In the genomic region with DNA sequence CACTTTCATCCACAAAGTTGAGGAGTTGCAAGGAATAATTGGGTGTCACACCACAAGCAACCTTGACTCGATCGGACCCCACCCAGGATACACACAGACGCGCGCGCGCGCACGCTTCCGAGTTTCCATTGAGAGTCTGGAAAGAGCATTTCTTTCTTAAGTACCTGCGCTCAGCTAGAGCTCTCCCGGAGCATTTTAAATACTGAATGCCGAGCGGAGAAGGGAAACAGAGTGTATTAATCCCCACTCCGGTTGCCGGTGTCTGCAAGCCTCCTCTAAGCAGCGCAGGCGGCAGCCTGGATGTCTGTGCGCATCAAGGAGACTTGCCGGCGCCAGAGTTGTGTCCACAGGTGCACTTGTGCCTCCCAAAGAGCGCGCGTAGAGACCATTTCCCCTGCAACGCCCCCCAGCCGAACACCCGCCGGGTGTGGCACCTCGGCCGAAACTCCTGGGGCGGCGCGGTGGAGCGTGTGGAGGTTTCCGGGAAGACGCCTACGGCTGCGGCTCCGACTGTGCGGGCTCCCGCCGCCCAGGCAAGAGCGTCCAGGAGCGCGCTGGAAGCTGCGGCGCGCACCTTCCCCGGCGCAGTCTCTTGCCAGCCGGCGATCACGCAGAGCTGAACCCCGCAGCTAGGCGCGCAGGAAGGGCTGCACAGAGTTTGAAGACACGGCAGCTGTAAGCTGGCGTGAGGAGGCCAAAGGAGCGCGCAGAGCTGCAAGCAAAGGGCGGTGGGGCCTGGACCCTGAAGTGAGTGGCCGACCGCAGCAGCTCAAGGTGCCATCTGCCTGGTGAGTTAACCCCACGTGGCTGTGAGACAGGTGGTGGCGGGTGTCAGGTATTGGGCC, we compare ENCODE assay signal across 9 cellular contexts. TPM values are rescaled to one million over a fixed set of nuclear protein-coding genes. Genes with fewer than 3 reads are reported as not detected.
DNase-seq lines count a peak whose midpoint lies in the region; ATAC-seq and TF ChIP-seq lines count a peak whose summit lies in the region.
"Had no signal": no experiment of that assay in that cellular context is flagged by ENCODE, and none has a peak within 500 bp of the region (broad histone marks: within the 10 kb centered on the region; RNA-seq: fewer than 3 reads in every experiment).

No MANE protein-coding gene starts in this region.

- CTCF ChIA-PET in HEK293T (lab: Yijun Ruan, JAX): no interaction called here

- DNase-seq in HEK293T (ENCODE audit: extremely low spot score) (peak; percentile 51), NCI-H526 (lab: John Stamatoyannopoulos, UW) (peak; percentile 54 to 90), heart right ventricle (no peak), retina (peak; percentile 89), SKM-1 treated with dmso at 0.1 percent for 144 hours (lab: John Stamatoyannopoulos, UW; ENCODE audit: unreplicated experiment) (no peak)
- DNase-seq in effector memory CD8-positive, alpha-beta T cell: no peak
- DNase-seq: T-helper 17 cell had no signal

- H3K36me3 Mint-ChIP-seq in effector memory CD8-positive, alpha-beta T cell (ENCODE audit: insufficient read depth): no peaks in the 10 kb centered on the region

- peak in 4 of 8 donors; percentile 14 to 48 (median 20) for ATAC-seq in heart right ventricle
- no peak for ATAC-seq in GM21390 (IDR thresholded peaks at IDR 0.05; ENCODE audit: unreplicated experiment)
- ATAC-seq in GM21737 (IDR thresholded peaks at IDR 0.05; ENCODE audit: unreplicated experiment): no peak
- ATAC-seq in effector memory CD8-positive, alpha-beta T cell (replicated peaks): no peak
- ATAC-seq: T-helper 17 cell had no signal

- POLR2A ChIA-PET in HEK293T (lab: Yijun Ruan, JAX): no interaction called here

- no peak overlapping the region for H3K27ac Mint-ChIP-seq in effector memory CD8-positive, alpha-beta T cell
- H3K27ac Mint-ChIP-seq: T-helper 17 cell had no signal

- no peaks in the 10 kb centered on the region for H3K36me3 ChIP-seq in heart right ventricle

- H3K4me1 Mint-ChIP-seq in effector memory CD8-positive, alpha-beta T cell (ENCODE audit: low read depth in 2 of 2): no peaks in the 10 kb centered on the region
- H3K4me1 Mint-ChIP-seq: T-helper 17 cell had no signal

- peaks cover 3 to 50% (median 38%) of the 10 kb centered on the region in 9 donors for H3K4me1 ChIP-seq in heart right ventricle

- no peak overlapping the region for H3K4me3 Mint-ChIP-seq in effector memory CD8-positive, alpha-beta T cell
- H3K4me3 Mint-ChIP-seq: T-helper 17 cell had no signal

- H3K27ac ChIP-seq in heart right ventricle: no peak overlapping the region

- peak overlapping the region in 9 of 10 donors; percentile 18 to 40 (median 31) for H3K4me3 ChIP-seq in heart right ventricle

- intact Hi-C loops in heart right ventricle (cut with DNase I): no loop called here

- no peaks in the 10 kb centered on the region for H3K9me3 ChIP-seq in heart right ventricle

- peaks cover 64 to 100% (median 99%) of the 10 kb centered on the region in 7 donors for H3K27me3 ChIP-seq in heart right ventricle

- WGBS in heart right ventricle, 2 donors: 1 to 2% methylated on average over 65 of the region's 65 CpGs

- H3K27me3 Mint-ChIP-seq in effector memory CD8-positive, alpha-beta T cell: peaks cover 50 to 84% of the 10 kb centered on the region in 2 donors

- H3K9me3 Mint-ChIP-seq in effector memory CD8-positive, alpha-beta T cell: no peaks in the 10 kb centered on the region

- no peak for TF ChIP-seq CTCF in heart right ventricle (IDR thresholded peaks at IDR 0.05)

TF ChIP-seq in HEK293T, 16 proteins besides CTCF, POLR2A, EP300 and RAD21:
- TF ChIP-seq FOXK2 (IDR thresholded peaks at IDR 0.05) (no peak), ZNF384 (IDR thresholded peaks at IDR 0.05) (no peak), FOXM1 (IDR thresholded peaks at IDR 0.05; ENCODE audit: borderline replicate concordance) (no peak), BHLHE40 (IDR thresholded peaks at IDR 0.05; ENCODE audit: borderline replicate concordance) (no peak), L3MBTL2 (conservative IDR thresholded peaks at IDR 0.05) (0 out of 2 replicates have a peak, but pooled peaks have one; percentile 30), FOXA1 (IDR thresholded peaks at IDR 0.05) (no peak)

RNA-seq across cellular contexts. Expression of a gene that starts 1.1 kb away (rescaled TPM):
- total RNA-seq in heart right ventricle: not detected
- not detected for polyA plus RNA-seq in heart right ventricle
- total RNA-seq: T-helper 17 cell had no signal

Comparison
In these comparisons a context has a peak if more than half of its experiments do, and no peak if none do; other contexts are left out.
1. DNase-seq: peak in HEK293T (single experiment), NCI-H526 (2 of 2) and retina (single experiment); none in heart right ventricle (0 of 2), SKM-1 treated with dmso at 0.1 percent for 144 hours (single experiment) and effector memory CD8-positive, alpha-beta T cell (0 of 3).